In genomic region chr3:46946856-46947544, GRCh38 we compare ENCODE assay signal across 7 cellular contexts.
DNase-seq lines count a peak whose midpoint lies in the region; ATAC-seq and TF ChIP-seq lines count a peak whose summit lies in the region.

No MANE protein-coding gene starts in this region.

- DNase-seq in RWPE2 (ENCODE audit: low spot score) (no peak), activated gamma-delta T cell (lab: John Stamatoyannopoulos, UW) (peak; percentile 69), iris pigment epithelial cell (ENCODE audit: low read depth) (peak; percentile 65), NCI-H510A (lab: John Stamatoyannopoulos, UW) (no peak), SKM-1 (lab: John Stamatoyannopoulos, UW; ENCODE audit: unreplicated experiment) (no peak)
- DNase-seq in stimulated activated CD8-positive, alpha-beta memory T cell treated with anti-CD3 and anti-CD28 coated beads, Interleukin-15, amount 100 ng/mL, for 1 hour (ENCODE audit: low read depth) = peak; percentile 45

- H3K4me1 ChIP-seq in RWPE2 (ENCODE audit: insufficient read depth, poor library complexity, severe bottlenecking) = peaks cover 49% of the 10 kb centered on the region

- no peak overlapping the region for H3K4me3 ChIP-seq in RWPE2 (ENCODE audit: severe bottlenecking)

- no peak; the same call in 2 of the 3 replicates for ATAC-seq in RWPE2 (ENCODE audit: low read depth)
- ATAC-seq in HG03565 (IDR thresholded peaks at IDR 0.05; ENCODE audit: unreplicated experiment) = no peak

- no peak for TF ChIP-seq CTCF in RWPE2 (IDR thresholded peaks at IDR 0.05; ENCODE audit: poor library complexity, severe bottlenecking)

- H3K36me3 ChIP-seq in RWPE2 (ENCODE audit: low read depth) = peaks cover 18% of the 10 kb centered on the region

- H3K27ac ChIP-seq in RWPE2 (ENCODE audit: poor library complexity, severe bottlenecking) = peak overlapping the region; percentile 47

- no peaks in the 10 kb centered on the region for H3K9me3 ChIP-seq in RWPE2 (ENCODE audit: severe bottlenecking)

- H3K27me3 ChIP-seq in RWPE2 (ENCODE audit: insufficient read depth, poor library complexity, severe bottlenecking) = no peaks in the 10 kb centered on the region

Comparison
In these comparisons a context has a peak if more than half of its experiments do, and no peak if none do; other contexts are left out.
1. DNase-seq: peak in activated gamma-delta T cell (single experiment), iris pigment epithelial cell (single experiment) and stimulated activated CD8-positive, alpha-beta memory T cell treated with anti-CD3 and anti-CD28 coated beads, Interleukin-15, amount 100 ng/mL, for 1 hour (single experiment); none in RWPE2 (single experiment), NCI-H510A (single experiment) and SKM-1 (single experiment).